1 cellular context compared by ENCODE assay signal in the genomic region with DNA sequence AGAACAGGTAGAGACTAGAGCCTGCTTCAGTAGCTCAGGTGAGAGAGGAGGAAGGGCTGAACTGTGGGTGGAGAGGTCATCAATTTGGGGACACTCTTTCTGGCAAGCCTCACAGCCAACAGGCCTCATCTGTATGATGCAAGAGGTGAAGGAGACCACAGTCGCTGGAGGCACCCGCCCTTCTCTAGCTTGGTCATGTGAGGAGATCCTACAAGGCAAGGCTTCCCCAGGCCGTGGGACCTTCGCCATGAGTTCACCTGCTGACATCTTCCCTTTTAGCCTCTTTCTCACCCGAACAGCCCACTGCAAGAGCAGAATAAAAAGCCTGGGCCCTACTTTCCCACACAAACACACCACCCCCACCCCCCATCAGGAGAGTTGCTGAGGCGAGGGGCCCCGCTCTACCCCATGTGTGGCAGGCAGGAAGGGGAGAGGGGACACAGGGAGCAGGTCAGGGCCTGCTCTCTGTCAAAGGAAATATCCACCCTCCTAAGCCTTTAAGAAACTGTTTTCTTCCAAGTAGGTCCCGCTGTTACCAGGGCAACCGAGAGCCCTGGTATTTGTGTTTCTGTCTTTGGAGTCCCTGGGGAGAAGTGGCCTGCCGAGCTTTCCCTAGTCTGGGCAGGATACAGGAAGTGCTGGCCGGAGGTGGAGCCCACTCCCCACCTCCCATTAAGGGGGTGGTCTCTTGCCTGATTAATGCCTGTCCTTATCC.
TF ChIP-seq lines count a peak whose summit lies in the region.

No MANE protein-coding gene starts in this region.

TF ChIP-seq in H1, 55 proteins besides CTCF, POLR2A, EP300 and RAD21:
- TF ChIP-seq EGR1 (IDR thresholded peaks at IDR 0.05; ENCODE audit: borderline replicate concordance, low read depth, low read length) (no peak), EZH2 (IDR thresholded peaks at IDR 0.05; ENCODE audit: low read depth, low read length, severe bottlenecking) (no peak), BCL11A (IDR thresholded peaks at IDR 0.05; ENCODE audit: low read depth in 2 of 2, low read length in 2 of 2) (no peak), CHD2 (IDR thresholded peaks at IDR 0.05; ENCODE audit: low read length) (no peak), CREB1 (IDR thresholded peaks at IDR 0.05) (no peak), FOSL1 (IDR thresholded peaks at IDR 0.05; ENCODE audit: insufficient read depth, low read depth, low read length) (no peak), CHD1 (IDR thresholded peaks at IDR 0.05; ENCODE audit: low read depth, low read length) (no peak), BRCA1 (IDR thresholded peaks at IDR 0.05; ENCODE audit: low read depth, low read length) (no peak), CBX8 (IDR thresholded peaks at IDR 0.05; ENCODE audit: borderline replicate concordance, low read depth, low read length) (no peak), SP1 (IDR thresholded peaks at IDR 0.05; ENCODE audit: low read depth, low read length) (no peak), GTF2F1 (IDR thresholded peaks at IDR 0.05; ENCODE audit: borderline replicate concordance, low read depth, low read length) (no peak)
